Comparison of ENCODE assay signal across 1 cellular context in the genomic region with DNA sequence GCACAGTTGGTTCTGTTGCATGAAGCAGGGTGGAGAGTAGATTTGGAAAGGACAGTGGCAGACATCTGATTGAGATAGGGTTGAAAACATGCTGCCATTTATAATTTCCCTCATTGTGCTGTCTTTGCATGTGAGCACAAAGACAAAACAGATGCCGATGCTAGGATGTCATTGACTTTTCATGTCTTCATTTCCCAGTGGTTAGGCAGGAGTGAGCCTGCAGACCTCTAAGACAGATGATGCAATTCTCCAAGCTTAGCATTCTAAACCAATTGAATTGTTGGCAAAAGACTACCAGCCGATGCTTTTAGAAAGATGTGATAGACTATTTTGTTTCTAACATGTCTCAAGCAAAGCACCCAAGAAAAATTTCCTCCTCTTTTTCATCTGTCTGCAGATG.
TF ChIP-seq lines count a peak whose summit lies in the region.

No MANE protein-coding gene starts in this region.

TF ChIP-seq in GM23338, 12 proteins besides CTCF, POLR2A, EP300 and RAD21 (continued from another document):
- TF ChIP-seq, protein P1, sequence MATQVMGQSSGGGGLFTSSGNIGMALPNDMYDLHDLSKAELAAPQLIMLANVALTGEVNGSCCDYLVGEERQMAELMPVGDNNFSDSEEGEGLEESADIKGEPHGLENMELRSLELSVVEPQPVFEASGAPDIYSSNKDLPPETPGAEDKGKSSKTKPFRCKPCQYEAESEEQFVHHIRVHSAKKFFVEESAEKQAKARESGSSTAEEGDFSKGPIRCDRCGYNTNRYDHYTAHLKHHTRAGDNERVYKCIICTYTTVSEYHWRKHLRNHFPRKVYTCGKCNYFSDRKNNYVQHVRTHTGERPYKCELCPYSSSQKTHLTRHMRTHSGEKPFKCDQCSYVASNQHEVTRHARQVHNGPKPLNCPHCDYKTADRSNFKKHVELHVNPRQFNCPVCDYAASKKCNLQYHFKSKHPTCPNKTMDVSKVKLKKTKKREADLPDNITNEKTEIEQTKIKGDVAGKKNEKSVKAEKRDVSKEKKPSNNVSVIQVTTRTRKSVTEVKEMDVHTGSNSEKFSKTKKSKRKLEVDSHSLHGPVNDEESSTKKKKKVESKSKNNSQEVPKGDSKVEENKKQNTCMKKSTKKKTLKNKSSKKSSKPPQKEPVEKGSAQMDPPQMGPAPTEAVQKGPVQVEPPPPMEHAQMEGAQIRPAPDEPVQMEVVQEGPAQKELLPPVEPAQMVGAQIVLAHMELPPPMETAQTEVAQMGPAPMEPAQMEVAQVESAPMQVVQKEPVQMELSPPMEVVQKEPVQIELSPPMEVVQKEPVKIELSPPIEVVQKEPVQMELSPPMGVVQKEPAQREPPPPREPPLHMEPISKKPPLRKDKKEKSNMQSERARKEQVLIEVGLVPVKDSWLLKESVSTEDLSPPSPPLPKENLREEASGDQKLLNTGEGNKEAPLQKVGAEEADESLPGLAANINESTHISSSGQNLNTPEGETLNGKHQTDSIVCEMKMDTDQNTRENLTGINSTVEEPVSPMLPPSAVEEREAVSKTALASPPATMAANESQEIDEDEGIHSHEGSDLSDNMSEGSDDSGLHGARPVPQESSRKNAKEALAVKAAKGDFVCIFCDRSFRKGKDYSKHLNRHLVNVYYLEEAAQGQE (IDR thresholded peaks at IDR 0.05; ENCODE audit: unreplicated experiment) = no peak
- no peak for TF ChIP-seq ZNF331 (CRISPR knock-in tag; IDR thresholded peaks at IDR 0.05; ENCODE audit: low read depth)
- TF ChIP-seq, protein P2, sequence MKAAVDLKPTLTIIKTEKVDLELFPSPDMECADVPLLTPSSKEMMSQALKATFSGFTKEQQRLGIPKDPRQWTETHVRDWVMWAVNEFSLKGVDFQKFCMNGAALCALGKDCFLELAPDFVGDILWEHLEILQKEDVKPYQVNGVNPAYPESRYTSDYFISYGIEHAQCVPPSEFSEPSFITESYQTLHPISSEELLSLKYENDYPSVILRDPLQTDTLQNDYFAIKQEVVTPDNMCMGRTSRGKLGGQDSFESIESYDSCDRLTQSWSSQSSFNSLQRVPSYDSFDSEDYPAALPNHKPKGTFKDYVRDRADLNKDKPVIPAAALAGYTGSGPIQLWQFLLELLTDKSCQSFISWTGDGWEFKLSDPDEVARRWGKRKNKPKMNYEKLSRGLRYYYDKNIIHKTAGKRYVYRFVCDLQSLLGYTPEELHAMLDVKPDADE (IDR thresholded peaks at IDR 0.05) = no peak
TF ChIP-seq in GM23338: peak in this region for 0.
